In the genomic region with DNA sequence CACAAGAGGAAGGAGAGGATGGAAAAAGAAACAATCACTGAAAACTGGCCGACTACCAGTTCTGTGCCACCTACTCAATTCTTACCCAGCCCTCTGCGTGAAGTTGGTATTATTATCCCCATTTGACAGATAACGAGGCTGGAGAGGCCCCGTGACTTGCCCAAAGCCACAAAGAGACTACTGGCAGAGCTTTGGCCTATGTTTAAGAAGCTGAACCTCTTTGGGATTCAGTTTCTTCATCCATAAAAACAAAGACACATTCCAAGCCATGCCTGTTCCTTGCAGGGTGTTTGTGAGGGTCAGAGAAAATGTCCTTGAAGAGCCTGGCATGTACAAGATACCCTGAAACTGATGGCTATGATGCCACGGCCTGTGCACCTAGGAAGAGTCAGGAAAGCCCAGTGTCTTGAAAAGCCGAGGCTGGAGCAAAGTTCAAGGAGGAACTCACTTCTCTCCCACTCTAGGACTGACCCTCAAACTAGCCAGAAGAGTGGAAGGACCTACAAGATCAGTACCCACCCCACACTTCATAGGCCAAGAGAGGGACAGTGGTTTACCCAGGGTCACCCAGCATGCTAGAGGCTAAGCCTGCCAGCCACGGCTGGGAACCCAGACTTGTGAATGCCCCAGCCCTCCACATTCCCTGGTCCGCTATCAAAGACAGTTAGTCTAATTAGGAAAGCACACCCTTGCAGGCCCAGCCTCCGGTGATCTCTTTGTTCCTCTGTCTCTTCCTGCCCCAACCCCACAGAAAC, we compare ENCODE assay signal across 12 cellular contexts. TPM values are rescaled to one million over a fixed set of nuclear protein-coding genes. Genes with fewer than 3 reads are reported as not detected.
DNase-seq lines count a peak whose midpoint lies in the region; ATAC-seq and TF ChIP-seq lines count a peak whose summit lies in the region.
"Had no signal": no experiment of that assay in that cellular context is flagged by ENCODE, and none has a peak within 500 bp of the region (broad histone marks: within the 10 kb centered on the region; RNA-seq: fewer than 3 reads in every experiment).

No MANE protein-coding gene starts in this region.

- H3K9me3 Mint-ChIP-seq in naive thymus-derived CD8-positive, alpha-beta T cell: peaks cover 0 to 3% (median 0%) of the 10 kb centered on the region in 9 donors

- TF ChIP-seq CTCF in body of pancreas (IDR thresholded peaks at IDR 0.05): no peak
- no peak for TF ChIP-seq CTCF in upper lobe of right lung (IDR thresholded peaks at IDR 0.05)

- intact Hi-C loops in right cardiac atrium (cut with DNase I) (no loop called here), left ventricle myocardium superior (cut with micrococcal nuclease) (no loop called here), body of pancreas (cut with DNase I) (no loop called here), upper lobe of right lung (cut with DNase I) (no loop called here), sciatic nerve (cut with DNase I) (no loop called here), posterior vena cava (cut with DNase I) (no loop called here)

- H3K27ac ChIP-seq in right cardiac atrium (ENCODE audit: low read length): peak overlapping the region; percentile 94
- peak overlapping the region in 3 of 4 donors; percentile 25 to 74 (median 55) for H3K27ac ChIP-seq in body of pancreas
- H3K27ac ChIP-seq in upper lobe of right lung: peak overlapping the region; percentile 78

- peaks cover 16 to 58% (median 39%) of the 10 kb centered on the region in 4 donors for H3K4me1 Mint-ChIP-seq in naive thymus-derived CD8-positive, alpha-beta T cell

- TF ChIP-seq POLR2A in body of pancreas (IDR thresholded peaks at IDR 0.05): no peak

- peaks cover 0 to under 1% (median 0%) of the 10 kb centered on the region in 3 donors for H3K36me3 Mint-ChIP-seq in naive thymus-derived CD8-positive, alpha-beta T cell

- H3K36me3 ChIP-seq in body of pancreas (replicated peaks in 1 of 2; ENCODE audit: insufficient read depth in 1 of 2, low read depth in 2 of 2): no peaks in the 10 kb centered on the region
- H3K36me3 ChIP-seq in upper lobe of right lung: no peaks in the 10 kb centered on the region

- H3K27me3 ChIP-seq in right cardiac atrium (ENCODE audit: control insufficient read depth, insufficient read depth) (no peaks in the 10 kb centered on the region), body of pancreas (no peaks in the 10 kb centered on the region), upper lobe of right lung (no peaks in the 10 kb centered on the region)

- H3K27me3 Mint-ChIP-seq in naive thymus-derived CD8-positive, alpha-beta T cell: no peaks in the 10 kb centered on the region

- POLR2A ChIA-PET in naive thymus-derived CD8-positive, alpha-beta T cell (lab: Charles Lee): interaction anchor here (2.6 kb wide), 1 partner anchor 27 kb away, joined by 12 read pairs; the partner anchor contains the start of gene LRRC59

- H3K4me1 ChIP-seq in right cardiac atrium (ENCODE audit: control insufficient read depth, insufficient read depth, low read length) (peaks cover 13% of the 10 kb centered on the region), body of pancreas (peaks cover 77% of the 10 kb centered on the region), upper lobe of right lung (peaks cover 49% of the 10 kb centered on the region)

- H3K4me3 ChIP-seq in right cardiac atrium (ENCODE audit: low read length): no peak overlapping the region
- H3K4me3 ChIP-seq in body of pancreas: no peak overlapping the region
- H3K4me3 ChIP-seq in upper lobe of right lung: no peak overlapping the region
- H3K4me3 ChIP-seq: mucosa of descending colon had no signal

- ATAC-seq in right cardiac atrium (no peak), left ventricle myocardium superior (no peak), body of pancreas (no peak), upper lobe of right lung (no peak), sciatic nerve (no peak)
- ATAC-seq in naive thymus-derived CD8-positive, alpha-beta T cell: no peak
- ATAC-seq: mucosa of descending colon had no signal

- 67% methylated on average over 9 of the region's 9 CpGs for WGBS in right cardiac atrium
- WGBS in body of pancreas, 2 donors: 75 to 80% methylated on average over 9 of the region's 9 CpGs

- H3K9me3 ChIP-seq in right cardiac atrium (ENCODE audit: control insufficient read depth, low read length) (no peaks in the 10 kb centered on the region), body of pancreas (no peaks in the 10 kb centered on the region), upper lobe of right lung (no peaks in the 10 kb centered on the region)
- H3K9me3 ChIP-seq: mucosa of descending colon had no signal

- DNase-seq in right cardiac atrium (no peak), left ventricle myocardium superior (no peak), body of pancreas (no peak), upper lobe of right lung (no peak), GM03348 (ENCODE audit: low spot score) (no peak), sciatic nerve (ENCODE audit: low spot score) (no peak), posterior vena cava (ENCODE audit: low spot score) (no peak)
- no peak for DNase-seq in naive thymus-derived CD8-positive, alpha-beta T cell
- DNase-seq: GF-D8; stimulated activated CD4-positive, alpha-beta T cell treated with anti-CD3 and anti-CD28 coated beads, Interleukin-15, amount 100 ng/mL, for 24 hours had no signal

- peak overlapping the region in 1 of 10 donors; percentile 6 for H3K27ac Mint-ChIP-seq in naive thymus-derived CD8-positive, alpha-beta T cell

- peak overlapping the region in 7 of 10 donors; percentile 10 to 63 (median 45) for H3K4me3 Mint-ChIP-seq in naive thymus-derived CD8-positive, alpha-beta T cell

RNA-seq across cellular contexts. Expression of gene ACSF2, which starts 1.6 kb away (rescaled TPM):
- total RNA-seq in right cardiac atrium (100 to 1,000 TPM in 2 of 4 donors, 10 to 100 TPM in 2; 61.1 to 112 (median 96.7) TPM), left ventricle myocardium superior (22.5 TPM), body of pancreas (100 to 1,000 TPM in 1 of 2 donors, 10 to 100 TPM in 1; 18.7 to 120 TPM), upper lobe of right lung (73.9 TPM), sciatic nerve (37.8 TPM), posterior vena cava (10 to 100 TPM; 13.9 to 14.9 TPM)
- polyA plus RNA-seq in right cardiac atrium: 81.6 TPM
- total RNA-seq in naive thymus-derived CD8-positive, alpha-beta T cell: 10 to 100 TPM; 22.4 to 25.9 TPM
- 1 to 10 TPM; 1.2 to 2.3 (median 2.1) TPM for polyA plus RNA-seq in naive thymus-derived CD8-positive, alpha-beta T cell

RNA-seq across cellular contexts. Expression of gene LRRC59, which starts 27.1 kb away (rescaled TPM):
- total RNA-seq in right cardiac atrium (10 to 100 TPM; 22.9 to 62.0 (median 33.3) TPM), left ventricle myocardium superior (22.8 TPM), body of pancreas (100 to 1,000 TPM in 1 of 2 donors, 10 to 100 TPM in 1; 70.8 to 113 TPM), upper lobe of right lung (68.0 TPM), sciatic nerve (33.6 TPM), posterior vena cava (10 to 100 TPM; 66.1 to 93.6 TPM)
- 22.0 TPM for polyA plus RNA-seq in right cardiac atrium
- 10 to 100 TPM; 25.7 to 27.7 TPM for total RNA-seq in naive thymus-derived CD8-positive, alpha-beta T cell
- polyA plus RNA-seq in naive thymus-derived CD8-positive, alpha-beta T cell: 10 to 100 TPM; 12.8 to 14.1 (median 13.8) TPM

RNA-seq across cellular contexts. Expression of gene CHAD, which starts 44.3 kb away (rescaled TPM):
- total RNA-seq in right cardiac atrium (1 to 10 TPM in 1 of 4 donors, under 1 TPM in 3; 0.34 to 1.1 (median 0.53) TPM), left ventricle myocardium superior (0.32 TPM), body of pancreas (10 to 100 TPM in 1 of 2 donors, 1 to 10 TPM in 1; 8.8 to 13.2 TPM), upper lobe of right lung (not detected), sciatic nerve (not detected), posterior vena cava (under 1 TPM in 1 of 2 donors, not detected in 1; 0.46 TPM)
- polyA plus RNA-seq in right cardiac atrium: 0.57 TPM
- not detected for total RNA-seq in naive thymus-derived CD8-positive, alpha-beta T cell
- not detected for polyA plus RNA-seq in naive thymus-derived CD8-positive, alpha-beta T cell
- polyA plus RNA-seq: BJ had no signal

RNA-seq across cellular contexts. Expression of gene EME1, which starts 51.4 kb away (rescaled TPM):
- total RNA-seq in right cardiac atrium (under 1 TPM in 2 of 4 donors, not detected in 2; 0.46 to 0.59 TPM), left ventricle myocardium superior (0.35 TPM), body of pancreas (not detected), upper lobe of right lung (1.3 TPM), sciatic nerve (1.5 TPM), posterior vena cava (1 to 10 TPM in 1 of 2 donors, under 1 TPM in 1; 0.62 to 1.4 TPM)
- polyA plus RNA-seq in right cardiac atrium: 0.36 TPM
- total RNA-seq in naive thymus-derived CD8-positive, alpha-beta T cell: 1 to 10 TPM; 1.9 to 2.7 TPM
- under 1 TPM in 1 of 3 donors, not detected in 2; 0.38 TPM for polyA plus RNA-seq in naive thymus-derived CD8-positive, alpha-beta T cell

RNA-seq across cellular contexts. Expression of gene MRPL27, which starts 51.4 kb away (rescaled TPM):
- total RNA-seq in right cardiac atrium (10 to 100 TPM; 74.4 to 93.0 (median 82.0) TPM), left ventricle myocardium superior (79.3 TPM), body of pancreas (10 to 100 TPM; 26.5 to 31.3 TPM), upper lobe of right lung (47.1 TPM), sciatic nerve (41.2 TPM), posterior vena cava (10 to 100 TPM; 38.2 to 40.1 TPM)
- 194 TPM for polyA plus RNA-seq in right cardiac atrium
- 10 to 100 TPM; 28.0 to 30.0 TPM for total RNA-seq in naive thymus-derived CD8-positive, alpha-beta T cell
- polyA plus RNA-seq in naive thymus-derived CD8-positive, alpha-beta T cell: 10 to 100 TPM; 28.7 to 60.6 (median 45.7) TPM
